2 cellular contexts compared by ENCODE assay signal in the genomic region with DNA sequence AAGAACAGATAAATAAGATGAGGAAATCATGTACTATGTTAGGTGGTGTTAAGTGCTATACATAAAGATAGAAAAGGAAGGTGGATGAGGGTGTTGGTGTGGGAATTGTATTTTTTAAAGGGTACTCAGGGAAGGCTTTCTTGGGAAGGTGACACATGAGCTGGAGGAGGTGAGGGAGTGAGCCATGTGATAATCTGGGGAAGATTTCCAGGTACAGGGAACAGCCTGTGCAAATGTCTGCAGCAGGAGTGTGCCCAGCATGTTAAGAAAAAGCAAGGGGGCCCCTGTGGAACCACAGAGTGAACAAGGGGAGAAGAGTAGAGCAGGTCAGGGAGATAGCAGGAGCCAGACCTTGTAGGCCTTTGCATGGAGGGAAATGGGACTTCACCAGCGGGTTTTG.
"Had no signal": no experiment of that assay in that cellular context is flagged by ENCODE, and none has a peak within 500 bp of the region (broad histone marks: within the 10 kb centered on the region; RNA-seq: fewer than 3 reads in every experiment).

No MANE protein-coding gene starts in this region.

- DNase-seq: GDM1, GF-D8 had no signal
